Comparison of ENCODE assay signal across 9 cellular contexts in genomic region chr16:19980866-19981265, GRCh38.
DNase-seq lines count a peak whose midpoint lies in the region; ATAC-seq, FAIRE-seq and TF ChIP-seq lines count a peak whose summit lies in the region.
"Had no signal": no experiment of that assay in that cellular context is flagged by ENCODE, and none has a peak within 500 bp of the region (broad histone marks: within the 10 kb centered on the region; RNA-seq: fewer than 3 reads in every experiment).

No MANE protein-coding gene starts in this region.

- H3K36me3 ChIP-seq in iPS DF 6.9 (ENCODE audit: control insufficient read depth, insufficient read depth, low read length), result no peaks in the 10 kb centered on the region

- no peaks in the 10 kb centered on the region for H3K27me3 ChIP-seq in iPS DF 6.9 (ENCODE audit: control insufficient read depth, insufficient read depth, low read length)

- peak; percentile 37 for TF ChIP-seq CTCF in A549 (IDR thresholded peaks at IDR 0.05)
- TF ChIP-seq CTCF in GM12875 (IDR thresholded peaks at IDR 0.05; ENCODE audit: borderline replicate concordance, insufficient read depth, low read depth, low read length), result peak; percentile 50

- H3K9me3 ChIP-seq in A549, result no peaks in the 10 kb centered on the region
- H3K9me3 ChIP-seq in iPS DF 6.9 (ENCODE audit: control insufficient read depth, insufficient read depth, low read length), result no peaks in the 10 kb centered on the region

- FAIRE-seq in A549 (lab: Jason Lieb, UNC), result no peak

- no peaks in the 10 kb centered on the region for H3K4me1 ChIP-seq in A549
- no peaks in the 10 kb centered on the region for H3K4me1 ChIP-seq in iPS DF 6.9 (ENCODE audit: control insufficient read depth, insufficient read depth, low read length)

- TF ChIP-seq EP300 in A549 (IDR thresholded peaks at IDR 0.05), result no peak

- 2% methylated on average over 3 of the region's 3 CpGs for WGBS in A549 (ENCODE audit: missing lambda C conversion rate)
- no CpG with 5 or more reads among the region's 3 CpGs for WGBS in iPS DF 6.9 (ENCODE audit: insufficient coverage, insufficient read length)

- H3K27ac ChIP-seq in A549 (no peak overlapping the region), iPS DF 6.9 (ENCODE audit: low read length) (no peak overlapping the region)

- ATAC-seq in A549, result peak in 1 of 2 experiments; percentile 65; a peak in 2 of 6 replicates
- ATAC-seq in HG03025 (IDR thresholded peaks at IDR 0.05; ENCODE audit: low FRiP score, unreplicated experiment), result no peak
- ATAC-seq: stimulated activated naive CD8-positive, alpha-beta T cell treated with anti-CD3 and anti-CD28 coated beads, Interleukin-15, Interleukin-2, amounts not matched to agents 100 U/mL and 50 U/mL, for 24 hours had no signal

- no peak overlapping the region for H3K4me3 ChIP-seq in A549
- no peak overlapping the region for H3K4me3 ChIP-seq in GM12875 (ENCODE audit: low read depth, low read length)
- H3K4me3 ChIP-seq in iPS DF 6.9 (ENCODE audit: low read length), result no peak overlapping the region

- peak; percentile 14 to 46; a peak in 2 of 5 replicates for TF ChIP-seq RAD21 in A549 (conservative IDR thresholded peaks at IDR 0.05 in 1 of 2, IDR thresholded peaks at IDR 0.05 in 1 of 2)

- DNase-seq in A549 (ENCODE audit: low read depth in 1 of 2, low spot score in 1 of 2) (peak; percentile 12 to 39), RPMI7951 (ENCODE audit: low read depth) (peak; percentile 11), iPS DF 6.9 (ENCODE audit: low read depth, low spot score) (peak; percentile 47), hepatic stellate cell (ENCODE audit: low spot score) (no peak), Kasumi-1 (lab: John Stamatoyannopoulos, UW) (no peak), NOMO-1 treated with DMSO at 0.1 percent for 48 hours (lab: John Stamatoyannopoulos, UW; ENCODE audit: unreplicated experiment) (no peak)
- DNase-seq: stimulated activated naive CD8-positive, alpha-beta T cell treated with anti-CD3 and anti-CD28 coated beads, Interleukin-15, Interleukin-2, amounts not matched to agents 100 U/mL and 50 U/mL, for 24 hours had no signal

- POLR2A ChIA-PET in A549 (lab: Yijun Ruan, JAX), result no interaction called here

- no peak overlapping the region for H3K4me2 ChIP-seq in A549

- CTCF ChIA-PET in A549 (lab: Yijun Ruan, JAX), result interaction anchor here (0.7 to 1.0 kb wide), 2 partner anchors 28 to 38 kb away, joined by 3 to 6 read pairs; no protein-coding TSS in a partner anchor

- TF ChIP-seq POLR2A in A549 (IDR thresholded peaks at IDR 0.05; ENCODE audit: low read length), result no peak

TF ChIP-seq in A549, 52 proteins besides CTCF, POLR2A, EP300 and RAD21:
- TF ChIP-seq MAZ (IDR thresholded peaks at IDR 0.05; ENCODE audit: borderline replicate concordance, low read depth, low read length) (no peak), SMC3 (IDR thresholded peaks at IDR 0.05) (peak; percentile 28; the same call in 1 of the 3 replicates), MAX (IDR thresholded peaks at IDR 0.05) (no peak), PHF8 (IDR thresholded peaks at IDR 0.05; ENCODE audit: borderline replicate concordance, low read depth) (no peak)

Comparison
In these comparisons a context has a peak if more than half of its experiments do, and no peak if none do; other contexts are left out.
1. DNase-seq: peak in A549 (2 of 2), RPMI7951 (single experiment) and iPS DF 6.9 (single experiment); none in hepatic stellate cell (single experiment), Kasumi-1 (0 of 2) and NOMO-1 treated with DMSO at 0.1 percent for 48 hours (single experiment).